In genomic region chr2:56287974-56288373, GRCh38 we compare ENCODE assay signal across 18 cellular contexts.
A peak's percentile ranks its signal among the peaks of the same experiment; 100 is the strongest.
DNase-seq lines count a peak whose midpoint lies in the region; ATAC-seq and TF ChIP-seq lines count a peak whose summit lies in the region.
"Had no signal": no experiment of that assay in that cellular context is flagged by ENCODE, and none has a peak within 500 bp of the region (broad histone marks: within the 10 kb centered on the region; RNA-seq: fewer than 3 reads in every experiment).

No MANE protein-coding gene starts in this region.

- no peaks in the 10 kb centered on the region for H3K79me2 ChIP-seq in HCT116 (ENCODE audit: insufficient read depth, low read length)

- no peaks in the 10 kb centered on the region for H3K9me2 ChIP-seq in HCT116 (ENCODE audit: insufficient read depth)

- no peak overlapping the region for H2AFZ ChIP-seq in HCT116 (ENCODE audit: low read depth, low read length, poor library complexity, severe bottlenecking)

- H3K4me3 ChIP-seq in HCT116 (replicated peaks in 1 of 2; ENCODE audit: low read depth in 1 of 2, low read length in 2 of 2) (no peak overlapping the region), RWPE2 (ENCODE audit: severe bottlenecking) (no peak overlapping the region)
- H3K4me3 ChIP-seq in effector memory CD4-positive, alpha-beta T cell (ENCODE audit: insufficient read depth, low read depth, low read length, poor library complexity, severe bottlenecking) = no peak overlapping the region
- H3K4me3 ChIP-seq: BLaER1 treated with 17β-estradiol and CSF1 and Interleukin-3, amounts not matched to agents 10 nM and 100 nM; skin epidermis; thyroid gland had no signal

- H3K27ac ChIP-seq in HCT116 (ENCODE audit: low read depth, low read length) = no peak overlapping the region
- H3K27ac ChIP-seq in RWPE2 (ENCODE audit: poor library complexity, severe bottlenecking) = peak overlapping the region; percentile 28
- H3K27ac ChIP-seq in temporal lobe (ENCODE audit: low read depth, low read length) = peak overlapping the region; percentile 25
- no peak overlapping the region for H3K27ac ChIP-seq in effector memory CD4-positive, alpha-beta T cell (ENCODE audit: insufficient read depth, low read length, poor library complexity, severe bottlenecking)
- H3K27ac ChIP-seq: BLaER1 treated with 17β-estradiol and CSF1 and Interleukin-3, amounts not matched to agents 10 nM and 100 nM; skin epidermis; thyroid gland had no signal

- H3K4me1 ChIP-seq in HCT116 (ENCODE audit: control insufficient read depth in 1 of 2, insufficient read depth in 2 of 2, low read length in 2 of 2) (peaks cover 0 to 17% of the 10 kb centered on the region in 2 experiments; a peak in 2 of 4 replicates), RWPE2 (ENCODE audit: insufficient read depth, poor library complexity, severe bottlenecking) (peaks cover 5% of the 10 kb centered on the region)
- no peaks in the 10 kb centered on the region for H3K4me1 ChIP-seq in effector memory CD4-positive, alpha-beta T cell (ENCODE audit: control insufficient read depth, insufficient read depth, low read length, poor library complexity, severe bottlenecking)
- H3K4me1 ChIP-seq: BLaER1 treated with 17β-estradiol and CSF1 and Interleukin-3, amounts not matched to agents 10 nM and 100 nM had no signal

- H4K20me1 ChIP-seq in HCT116 (ENCODE audit: insufficient read depth) = no peaks in the 10 kb centered on the region
- H4K20me1 ChIP-seq: BLaER1 treated with 17β-estradiol and CSF1 and Interleukin-3, amounts not matched to agents 10 nM and 100 nM had no signal

- H3K4me2 ChIP-seq in HCT116 (ENCODE audit: low read length) = peak overlapping the region; percentile 4; the same call in 1 of the 2 replicates
- H3K4me2 ChIP-seq: BLaER1 treated with 17β-estradiol and CSF1 and Interleukin-3, amounts not matched to agents 10 nM and 100 nM had no signal

- no peak overlapping the region for H3K9ac ChIP-seq in HCT116 (ENCODE audit: low read length)
- H3K9ac ChIP-seq: BLaER1 treated with 17β-estradiol and CSF1 and Interleukin-3, amounts not matched to agents 10 nM and 100 nM had no signal

- H3K27me3 ChIP-seq in HCT116 (ENCODE audit: insufficient read depth, low read length) (no peaks in the 10 kb centered on the region), RWPE2 (ENCODE audit: insufficient read depth, poor library complexity, severe bottlenecking) (no peaks in the 10 kb centered on the region)
- H3K27me3 ChIP-seq in effector memory CD4-positive, alpha-beta T cell (replicated peaks; ENCODE audit: control insufficient read depth, insufficient read depth, low read length, poor library complexity, severe bottlenecking) = no peaks in the 10 kb centered on the region
- H3K27me3 ChIP-seq: BLaER1 treated with 17β-estradiol and CSF1 and Interleukin-3, amounts not matched to agents 10 nM and 100 nM; thyroid gland had no signal

- no peak for TF ChIP-seq POLR2A in HCT116 (IDR thresholded peaks at IDR 0.05; ENCODE audit: borderline replicate concordance, extremely low read depth, insufficient read depth, insufficient read length)

- H3K9me3 ChIP-seq in HCT116 (ENCODE audit: control insufficient read depth in 1 of 2, insufficient read depth in 1 of 2, low read depth in 1 of 2, low read length in 2 of 2) (no peaks in the 10 kb centered on the region), RWPE2 (ENCODE audit: severe bottlenecking) (no peaks in the 10 kb centered on the region)
- no peaks in the 10 kb centered on the region for H3K9me3 ChIP-seq in effector memory CD4-positive, alpha-beta T cell (ENCODE audit: control insufficient read depth, low read length)
- H3K9me3 ChIP-seq: BLaER1 treated with 17β-estradiol and CSF1 and Interleukin-3, amounts not matched to agents 10 nM and 100 nM; thyroid gland had no signal

- no peaks in the 10 kb centered on the region for H3K36me3 ChIP-seq in HCT116 (ENCODE audit: control insufficient read depth in 1 of 2, insufficient read depth in 2 of 2, low read length in 2 of 2)
- no peaks in the 10 kb centered on the region for H3K36me3 ChIP-seq in RWPE2 (ENCODE audit: low read depth)
- H3K36me3 ChIP-seq in effector memory CD4-positive, alpha-beta T cell (ENCODE audit: control insufficient read depth, insufficient read depth, low read length) = no peaks in the 10 kb centered on the region
- H3K36me3 ChIP-seq: BLaER1 treated with 17β-estradiol and CSF1 and Interleukin-3, amounts not matched to agents 10 nM and 100 nM; thyroid gland had no signal

- TF ChIP-seq CTCF in HCT116 (IDR thresholded peaks at IDR 0.05 in 2 of 3, conservative IDR thresholded peaks at IDR 0.05 in 1 of 3; ENCODE audit: borderline replicate concordance in 1 of 3, insufficient read depth in 1 of 3, low read depth in 2 of 3, low read length in 2 of 3) = no peak
- no peak for TF ChIP-seq CTCF in RWPE2 (IDR thresholded peaks at IDR 0.05; ENCODE audit: poor library complexity, severe bottlenecking)

- ATAC-seq in HCT116 (peak; percentile 58; the same call in 1 of the 2 replicates), RWPE2 (ENCODE audit: low read depth) (peak; percentile 90)
- ATAC-seq: activated CD4-positive, CD25-positive, alpha-beta regulatory T cell treated with anti-CD3 and anti-CD28 coated beads, Interleukin-2, amount 50 U/mL, for 24 hours; activated T-helper 17 cell treated with anti-CD3 and anti-CD28 coated beads, Interleukin-2, amount 50 U/mL, for 72 hours; left ventricle myocardium superior had no signal

- CTCF ChIA-PET in HCT116 (lab: Charles Lee) = no interaction called here

- intact Hi-C loops in HCT116 (cut with micrococcal nuclease) = no loop called here

- no peak for TF ChIP-seq RAD21 in HCT116 (IDR thresholded peaks at IDR 0.05; ENCODE audit: low read depth)

- POLR2A ChIA-PET in HCT116 (lab: Charles Lee) = interaction anchor here (0.7 kb wide), 1 partner anchor 11 kb away, joined by 3 read pairs; no protein-coding TSS in a partner anchor

- RAD21 ChIA-PET in HCT116 (lab: Charles Lee; ENCODE audit: low non-redundant PET in 1 of 2, low total read pairs in 2 of 2, uncharacterized antibody in 2 of 2, unreplicated experiment in 2 of 2) = no interaction called here

- DNase-seq in HCT116 (ENCODE audit: low read depth, low spot score) = peak; percentile 3
- no peak for DNase-seq in RWPE2 (ENCODE audit: low spot score)
- peak; percentile 54 for DNase-seq in iris pigment epithelial cell (ENCODE audit: low read depth)
- DNase-seq in NCI-H2107 (lab: John Stamatoyannopoulos, UW) = no peak
- DNase-seq in effector memory CD4-positive, alpha-beta T cell = no peak
- DNase-seq in NCI-H1105 treated with DMSO at 0.1 percent for 48 hours (lab: John Stamatoyannopoulos, UW) = no peak
- DNase-seq: effector CD8-positive, alpha-beta T cell; left ventricle myocardium superior; NCI-H748 treated with DMSO at 0.1 percent for 48 hours; posterior cingulate gyrus; stimulated activated CD4-positive, alpha-beta T cell treated with anti-CD3 and anti-CD28 coated beads, Interleukin-4, amount 100 ng/mL, for 4 hours; T-helper 9 cell; thyroid gland had no signal

- BruUV-seq in HCT116 (replicated peaks; lab: Mats Ljungman, UMichigan) = no TSS peak

TF ChIP-seq in HCT116, 20 proteins besides CTCF, POLR2A, EP300 and RAD21:
- TF ChIP-seq REST (IDR thresholded peaks at IDR 0.05; ENCODE audit: low read depth) = no peak
- no peak for TF ChIP-seq ATF3 (IDR thresholded peaks at IDR 0.05)

Comparison
In these comparisons a context has a peak if more than half of its experiments do, and no peak if none do; other contexts are left out.
1. DNase-seq: peak in HCT116 (single experiment) and iris pigment epithelial cell (single experiment); none in RWPE2 (single experiment), NCI-H2107 (single experiment), effector memory CD4-positive, alpha-beta T cell (0 of 3) and NCI-H1105 treated with DMSO at 0.1 percent for 48 hours (single experiment).
2. H3K27ac ChIP-seq: peak in RWPE2 (single experiment) and temporal lobe (single experiment); none in HCT116 (single experiment) and effector memory CD4-positive, alpha-beta T cell (single experiment).